In the genomic region with DNA sequence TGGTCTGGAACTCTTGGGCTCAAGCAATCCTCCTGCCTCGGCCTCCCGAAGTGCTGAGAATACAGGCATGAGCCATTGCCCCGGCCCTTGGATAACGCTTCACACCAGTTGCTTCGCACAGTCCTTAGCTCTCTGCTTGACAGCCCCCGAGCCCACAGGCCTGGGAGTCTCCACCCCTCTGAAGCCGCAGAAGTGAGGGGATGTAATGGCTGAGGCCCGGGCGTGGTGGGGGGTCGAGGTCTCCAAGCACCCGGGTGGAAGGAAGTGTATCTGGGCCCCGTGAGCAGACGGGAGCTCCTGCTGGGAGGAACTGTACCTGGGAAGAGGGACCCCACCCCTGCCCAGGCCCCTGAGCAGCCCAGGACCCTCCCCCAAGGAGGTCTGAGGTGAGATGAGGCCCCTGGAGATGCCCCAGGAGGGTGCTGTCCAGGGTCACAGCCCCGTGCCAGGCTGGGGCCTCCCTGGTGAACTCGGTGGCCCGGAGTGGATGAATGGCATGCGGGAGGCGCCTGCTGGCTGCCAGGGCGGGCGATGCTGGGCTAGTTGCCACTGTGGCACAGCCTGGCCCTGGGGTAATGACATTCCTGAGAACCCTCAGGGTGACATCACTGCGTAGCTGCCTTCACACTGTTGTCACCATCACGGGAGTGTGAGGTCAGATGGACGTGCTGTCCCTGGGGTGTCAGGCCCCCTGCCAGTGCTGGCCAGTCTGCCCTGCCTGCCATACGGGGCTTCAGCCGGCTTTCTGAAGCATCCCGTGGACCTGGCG, we compare ENCODE assay signal across 29 cellular contexts. TPM values are rescaled to one million over a fixed set of nuclear protein-coding genes. Genes with fewer than 3 reads are reported as not detected.
A peak's percentile ranks its signal among the peaks of the same experiment; 100 is the strongest.
DNase-seq lines count a peak whose midpoint lies in the region; ATAC-seq, FAIRE-seq and TF ChIP-seq lines count a peak whose summit lies in the region.
"Had no signal": no experiment of that assay in that cellular context is flagged by ENCODE, and none has a peak within 500 bp of the region (broad histone marks: within the 10 kb centered on the region; RNA-seq: fewer than 3 reads in every experiment).

No MANE protein-coding gene starts in this region.

- peak overlapping the region; percentile 57 for H3K27ac Mint-ChIP-seq in neural crest cell (ENCODE audit: unreplicated experiment)
- H3K27ac Mint-ChIP-seq: activated naive CD4-positive, alpha-beta T cell treated with anti-CD3 and anti-CD28 coated beads, Interleukin-2, amount 50 U/mL, for 24 hours had no signal

- ATAC-seq in HG02759 (IDR thresholded peaks at IDR 0.05; ENCODE audit: unreplicated experiment) = no peak
- ATAC-seq: gastrocnemius medialis, K562 had no signal

- H3K9me3 Mint-ChIP-seq in neural crest cell = no peaks in the 10 kb centered on the region
- H3K9me3 Mint-ChIP-seq: activated naive CD4-positive, alpha-beta T cell treated with anti-CD3 and anti-CD28 coated beads, Interleukin-2, amount 50 U/mL, for 24 hours had no signal

- no peak for FAIRE-seq in RCC 7860 (lab: Jason Lieb, UNC)
- FAIRE-seq: endothelial cell of umbilical vein, G401.6, K562 had no signal

- TF ChIP-seq CTCF in AG10803 (conservative IDR thresholded peaks at IDR 0.05; ENCODE audit: low read length) (no peak), neural crest cell (conservative IDR thresholded peaks at IDR 0.05) (no peak)

- H3K4me3 ChIP-seq in AG10803 (ENCODE audit: low read length) = no peak overlapping the region
- H3K4me3 ChIP-seq: gastrocnemius medialis, K562, prostate gland, tibial nerve had no signal

- no peaks in the 10 kb centered on the region for H3K27me3 Mint-ChIP-seq in neural crest cell (ENCODE audit: low read depth)
- H3K27me3 Mint-ChIP-seq: activated naive CD4-positive, alpha-beta T cell treated with anti-CD3 and anti-CD28 coated beads, Interleukin-2, amount 50 U/mL, for 24 hours had no signal

- H3K4me3 Mint-ChIP-seq in neural crest cell = no peak overlapping the region
- H3K4me3 Mint-ChIP-seq: activated naive CD4-positive, alpha-beta T cell treated with anti-CD3 and anti-CD28 coated beads, Interleukin-2, amount 50 U/mL, for 24 hours had no signal

- peak; percentile 6 for DNase-seq in AG10803 (ENCODE audit: low read depth)
- peak; percentile 80 for DNase-seq in H4 (ENCODE audit: low spot score)
- DNase-seq in RCC 7860 (ENCODE audit: low spot score) = peak; percentile 14
- no peak for DNase-seq in neural crest cell (ENCODE audit: low read depth, low spot score)
- DNase-seq in NCI-H1417 treated with DMSO at 0.1 percent for 48 hours (lab: John Stamatoyannopoulos, UW) = no peak
- no peak for DNase-seq in superior temporal gyrus (ENCODE audit: extremely low spot score)
- DNase-seq in NOMO-1 treated with DMSO at 0.1 percent for 48 hours (lab: John Stamatoyannopoulos, UW; ENCODE audit: unreplicated experiment) = no peak
- DNase-seq: activated CD4-positive, alpha-beta T cell treated with anti-CD3 and anti-CD28 coated beads for 4 hours; amniotic stem cell; C1 segment of cervical spinal cord; COR-L47; DMS53; gastrocnemius medialis; kidney glomerular epithelial cell; mammary epithelial cell; MM.1S; NCI-H2081 treated with DMSO at 0.1 percent for 48 hours; NCI-H2227 treated with DMSO at 0.1 percent for 48 hours; SHP77; stimulated activated CD4-positive, alpha-beta T cell treated with anti-CD3 and anti-CD28 coated beads, Interleukin-15, amount 100 ng/mL, for 24 hours; stimulated activated CD4-positive, alpha-beta T cell treated with anti-CD3 and anti-CD28 coated beads, Interleukin-4, amount 100 ng/mL, for 4 hours; T-helper 2 cell had no signal

- H3K4me1 Mint-ChIP-seq in neural crest cell = no peaks in the 10 kb centered on the region
- H3K4me1 Mint-ChIP-seq: activated naive CD4-positive, alpha-beta T cell treated with anti-CD3 and anti-CD28 coated beads, Interleukin-2, amount 50 U/mL, for 24 hours had no signal

- H3K36me3 Mint-ChIP-seq in neural crest cell (ENCODE audit: low read depth) = no peaks in the 10 kb centered on the region
- H3K36me3 Mint-ChIP-seq: activated naive CD4-positive, alpha-beta T cell treated with anti-CD3 and anti-CD28 coated beads, Interleukin-2, amount 50 U/mL, for 24 hours had no signal

RNA-seq across cellular contexts. Expression of gene KIF26A, which starts 48.9 kb away (rescaled TPM):
- total RNA-seq in H4 (2014; rRNA removed; shearing (Covaris generic)) = 0.77 and 1.6 TPM in 2 replicates
- 15.0 and 15.2 TPM in 2 replicates for total RNA-seq in neural crest cell

Comparison
In these comparisons a context has a peak if more than half of its experiments do, and no peak if none do; other contexts are left out.
1. DNase-seq: peak in AG10803 (single experiment), H4 (single experiment) and RCC 7860 (single experiment); none in neural crest cell (single experiment), NCI-H1417 treated with DMSO at 0.1 percent for 48 hours (single experiment), superior temporal gyrus (single experiment) and NOMO-1 treated with DMSO at 0.1 percent for 48 hours (single experiment).